ENCODE assay signal across 28 cellular contexts in genomic region chr2:32491346-32491745, GRCh38.
"Had no signal": no experiment of that assay in that cellular context is flagged by ENCODE, and none has a peak within 500 bp of the region (broad histone marks: within the 10 kb centered on the region; RNA-seq: fewer than 3 reads in every experiment).

No MANE protein-coding gene starts in this region.

- ATAC-seq: natural killer cell; right lobe of liver; stimulated activated naive B cell treated with anti-CD40 and anti-IgM and Interleukin-4, amounts not matched to agents 10 μg/mL and 1 μg/mL and 100 μg/mL, for 72 hours; stimulated activated naive CD8-positive, alpha-beta T cell treated with anti-CD3 and anti-CD28 coated beads, Interleukin-15, Interleukin-2, amounts not matched to agents 100 U/mL and 50 U/mL, for 24 hours had no signal

- H3K4me3 Mint-ChIP-seq: mesothelial cell of epicardium; naive B cell; natural killer cell; nephron progenitor cell; neural progenitor cell; stimulated activated naive B cell treated with anti-CD40 and anti-IgM and Interleukin-4, amounts not matched to agents 10 μg/mL and 1 μg/mL and 100 μg/mL, for 72 hours had no signal

- H2AFZ ChIP-seq: neural progenitor cell, parathyroid adenoma had no signal

- H3K4me3 ChIP-seq: left ventricle myocardium inferior, lung, neural progenitor cell, right atrium auricular region, right lobe of liver, smooth muscle cell, stomach, testis, thyroid gland, transverse colon, upper lobe of left lung, vagina had no signal

- H3K4me2 ChIP-seq: neural progenitor cell, smooth muscle cell had no signal

- H3K27ac ChIP-seq: left ventricle myocardium inferior, neural progenitor cell, neutrophil, parathyroid adenoma, right atrium auricular region, right lobe of liver, stomach, testis, thyroid gland, transverse colon, upper lobe of left lung, vagina had no signal

- H3K9me3 ChIP-seq: left ventricle myocardium inferior, neutrophil, right atrium auricular region, right lobe of liver, stomach, testis, thyroid gland, transverse colon, upper lobe of left lung, vagina had no signal

- H3K27me3 Mint-ChIP-seq: naive B cell; progenitor cell of endocrine pancreas; stimulated activated naive B cell treated with anti-CD40 and anti-IgM and Interleukin-4, amounts not matched to agents 10 μg/mL and 1 μg/mL and 100 μg/mL, for 72 hours had no signal

- H3K27me3 ChIP-seq: neural progenitor cell, neutrophil, right atrium auricular region, right lobe of liver, stomach, testis, thyroid gland, transverse colon, upper lobe of left lung, vagina had no signal

- H3K4me1 ChIP-seq: left ventricle myocardium inferior, neural progenitor cell, parathyroid adenoma, right atrium auricular region, right lobe of liver, stomach, testis, transverse colon, upper lobe of left lung, vagina had no signal

- H3K27ac Mint-ChIP-seq: mesothelial cell of epicardium; natural killer cell; nephron progenitor cell; neural progenitor cell; progenitor cell of endocrine pancreas; stimulated activated naive B cell treated with anti-CD40 and anti-IgM and Interleukin-4, amounts not matched to agents 10 μg/mL and 1 μg/mL and 100 μg/mL, for 72 hours had no signal

- H3K79me2 ChIP-seq: parathyroid adenoma had no signal

- H3K9me3 Mint-ChIP-seq: mesothelial cell of epicardium; naive B cell; natural killer cell; nephron progenitor cell; neural progenitor cell; stimulated activated naive B cell treated with anti-CD40 and anti-IgM and Interleukin-4, amounts not matched to agents 10 μg/mL and 1 μg/mL and 100 μg/mL, for 72 hours had no signal

- H3K9ac ChIP-seq: neural progenitor cell, parathyroid adenoma had no signal

- DNase-seq: islet precursor cell; left ventricle myocardium inferior; mesendoderm; naive B cell; natural killer cell; nephron progenitor cell; occipital lobe; right lobe of liver; stimulated activated CD4-positive, alpha-beta T cell treated with anti-CD3 and anti-CD28 coated beads, Interleukin-1b, Interleukin-23, amount 100 ng/mL, for 48 hours; stimulated activated CD4-positive, alpha-beta T cell treated with anti-CD3 and anti-CD28 coated beads, Interleukin-2, amount 100 ng/mL, for 48 hours; stimulated activated CD4-positive, alpha-beta T cell treated with anti-CD3 and anti-CD28 coated beads, Interleukin-4, amount 100 ng/mL, for 4 hours; stimulated activated CD8-positive, alpha-beta memory T cell treated with anti-CD3 and anti-CD28 coated beads, Interleukin-4, amount 100 ng/mL, for 48 hours; stimulated activated naive B cell treated with anti-CD40 and anti-IgM and Interleukin-4, amounts not matched to agents 10 μg/mL and 1 μg/mL and 100 μg/mL, for 72 hours; stimulated activated naive CD8-positive, alpha-beta T cell treated with anti-CD3 and anti-CD28 coated beads, Interleukin-15, Interleukin-2, amounts not matched to agents 100 U/mL and 50 U/mL, for 24 hours; stomach; testis; thyroid gland; transverse colon; upper lobe of left lung had no signal

- H3K4me1 Mint-ChIP-seq: naive B cell; nephron progenitor cell; neural progenitor cell; stimulated activated naive B cell treated with anti-CD40 and anti-IgM and Interleukin-4, amounts not matched to agents 10 μg/mL and 1 μg/mL and 100 μg/mL, for 72 hours had no signal
